21 cellular contexts compared by ENCODE assay signal in the genomic region with DNA sequence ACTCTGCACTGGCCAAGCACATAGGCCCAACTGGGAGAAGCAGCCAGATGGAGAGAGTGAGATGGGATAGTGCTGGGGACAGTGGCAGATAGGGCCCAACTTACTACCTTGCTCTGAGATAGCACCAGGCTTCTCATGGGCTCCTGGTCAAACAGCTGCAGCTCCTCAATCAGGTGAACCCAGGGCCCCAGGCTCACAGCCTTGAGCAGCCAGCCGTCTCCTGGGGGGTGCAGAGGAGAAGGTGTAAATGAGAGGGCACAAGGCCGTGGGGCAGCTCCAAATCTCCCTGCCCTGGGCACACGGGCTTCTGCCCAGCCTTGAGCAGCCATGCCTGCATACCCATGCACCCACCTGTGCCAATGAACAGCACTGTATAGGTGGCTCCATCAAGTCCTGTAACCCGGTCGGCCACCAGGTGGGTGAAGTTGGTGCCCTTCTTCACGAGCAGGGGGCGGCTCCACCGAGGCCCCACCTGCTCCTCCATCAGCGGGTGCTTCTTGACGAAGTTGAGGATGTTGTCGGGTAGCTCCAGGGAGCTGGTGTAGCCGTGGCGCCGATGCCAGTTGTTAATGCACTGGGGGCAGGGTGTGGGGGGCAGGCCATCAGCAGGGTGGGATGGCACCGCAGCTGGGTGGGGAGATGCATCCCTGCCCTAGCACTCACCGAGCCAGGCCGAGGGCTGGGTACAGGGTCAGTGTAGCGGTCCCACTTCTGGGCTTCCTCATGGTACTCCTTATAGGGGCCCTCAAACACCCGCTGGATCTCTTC.
"Had no signal": no experiment of that assay in that cellular context is flagged by ENCODE, and none has a peak within 500 bp of the region (broad histone marks: within the 10 kb centered on the region; RNA-seq: fewer than 3 reads in every experiment).

No MANE protein-coding gene starts in this region.

- H3K27ac ChIP-seq: epithelial cell of prostate, gastrocnemius medialis, thoracic aorta, WERI-Rb-1 had no signal

- H3K4me3 Mint-ChIP-seq: activated CD4-positive, alpha-beta T cell treated with anti-CD3 and anti-CD28 coated beads for 36 hours; activated CD8-positive, alpha-beta T cell treated with anti-CD3 and anti-CD28 coated beads for 36 hours; central memory CD8-positive, alpha-beta T cell; stimulated activated naive CD8-positive, alpha-beta T cell treated with anti-CD3 and anti-CD28 coated beads, Interleukin-15, amount 100 ng/mL, for 72 hours; T-helper 1 cell treated with Interleukin-12 subunit alpha and Interleukin-12 subunit beta and Interleukin-4 antibody, amounts not matched to agents 30 μg/mL and 1 μg/mL, for 36 hours had no signal

- H3K4me3 ChIP-seq: gastrocnemius medialis, heart right ventricle, thoracic aorta had no signal

- H3K9me3 ChIP-seq: gastrocnemius medialis, heart right ventricle, thoracic aorta had no signal

- H3K27me3 Mint-ChIP-seq: activated CD4-positive, alpha-beta T cell treated with anti-CD3 and anti-CD28 coated beads for 36 hours; activated CD8-positive, alpha-beta T cell treated with anti-CD3 and anti-CD28 coated beads for 36 hours; brain; central memory CD8-positive, alpha-beta T cell; stimulated activated naive CD8-positive, alpha-beta T cell treated with anti-CD3 and anti-CD28 coated beads, Interleukin-15, amount 100 ng/mL, for 72 hours had no signal

- H3K27me3 ChIP-seq: gastrocnemius medialis had no signal

- DNase-seq: activated CD4-positive, alpha-beta T cell treated with anti-CD3 and anti-CD28 coated beads for 36 hours; activated CD8-positive, alpha-beta memory T cell treated with anti-CD3 and anti-CD28 coated beads, Interleukin-2, amount 50 U/mL, for 4 hours; activated CD8-positive, alpha-beta T cell treated with anti-CD3 and anti-CD28 coated beads for 36 hours; activated gamma-delta T cell; activated T-cell treated with anti-CD3 and anti-CD28 coated beads, Interleukin-2, amount 50 U/mL, for 48 hours; cortex of kidney; effector memory CD4-positive, alpha-beta T cell; gastrocnemius medialis; midbrain; posterior cingulate gyrus; stimulated activated naive CD8-positive, alpha-beta T cell treated with anti-CD3 and anti-CD28 coated beads, Interleukin-15, amount 100 ng/mL, for 72 hours; WERI-Rb-1 had no signal

- FAIRE-seq: islet of Langerhans, urothelium cell line had no signal

- ATAC-seq: activated CD4-positive, alpha-beta T cell treated with anti-CD3 and anti-CD28 coated beads for 36 hours; activated CD8-positive, alpha-beta T cell treated with anti-CD3 and anti-CD28 coated beads for 36 hours; activated naive CD4-positive, alpha-beta T cell treated with anti-CD3 and anti-CD28 coated beads, Interleukin-2, amount 50 U/mL, for 72 hours; gastrocnemius medialis; stimulated activated naive CD8-positive, alpha-beta T cell treated with anti-CD3 and anti-CD28 coated beads, Interleukin-15, amount 100 ng/mL, for 72 hours had no signal

- H3K36me3 Mint-ChIP-seq: activated naive CD4-positive, alpha-beta T cell treated with anti-CD3 and anti-CD28 coated beads, Interleukin-2, amount 50 U/mL, for 72 hours had no signal

- H3K9me3 Mint-ChIP-seq: activated CD8-positive, alpha-beta T cell treated with anti-CD3 and anti-CD28 coated beads for 36 hours; activated naive CD4-positive, alpha-beta T cell treated with anti-CD3 and anti-CD28 coated beads, Interleukin-2, amount 50 U/mL, for 72 hours; brain; central memory CD8-positive, alpha-beta T cell; stimulated activated naive CD8-positive, alpha-beta T cell treated with anti-CD3 and anti-CD28 coated beads, Interleukin-15, amount 100 ng/mL, for 72 hours; T-helper 1 cell treated with Interleukin-12 subunit alpha and Interleukin-12 subunit beta and Interleukin-4 antibody, amounts not matched to agents 30 μg/mL and 1 μg/mL, for 36 hours had no signal

- H3K27ac Mint-ChIP-seq: activated CD4-positive, alpha-beta T cell treated with anti-CD3 and anti-CD28 coated beads for 36 hours; activated CD8-positive, alpha-beta T cell treated with anti-CD3 and anti-CD28 coated beads for 36 hours; activated naive CD4-positive, alpha-beta T cell treated with anti-CD3 and anti-CD28 coated beads, Interleukin-2, amount 50 U/mL, for 72 hours; stimulated activated naive CD8-positive, alpha-beta T cell treated with anti-CD3 and anti-CD28 coated beads, Interleukin-15, amount 100 ng/mL, for 72 hours; T-helper 1 cell treated with Interleukin-12 subunit alpha and Interleukin-12 subunit beta and Interleukin-4 antibody, amounts not matched to agents 30 μg/mL and 1 μg/mL, for 36 hours had no signal
